In genomic region chr1:35287807-35288640, GRCh38 we compare ENCODE assay signal across 12 cellular contexts. TPM values are rescaled to one million over a fixed set of nuclear protein-coding genes. Genes with fewer than 3 reads are reported as not detected.
DNase-seq lines count a peak whose midpoint lies in the region; ATAC-seq and TF ChIP-seq lines count a peak whose summit lies in the region.
"Had no signal": no experiment of that assay in that cellular context is flagged by ENCODE, and none has a peak within 500 bp of the region (broad histone marks: within the 10 kb centered on the region; RNA-seq: fewer than 3 reads in every experiment).

No MANE protein-coding gene starts in this region.

- H3K36me3 Mint-ChIP-seq in activated naive CD8-positive, alpha-beta T cell = peaks cover 12% of the 10 kb centered on the region
- H3K36me3 Mint-ChIP-seq in activated naive CD8-positive, alpha-beta T cell treated with anti-CD3 and anti-CD28 coated beads, Interleukin-2, amount 50 U/mL, for 24 hours (ENCODE audit: low read depth) = peaks cover 21% of the 10 kb centered on the region
- peaks cover 12% of the 10 kb centered on the region for H3K36me3 Mint-ChIP-seq in activated T-helper 2 cell treated with anti-CD3 and anti-CD28 coated beads, Interferon-gamma antibody, Interleukin-2, Interleukin-4, amounts not matched to agents 10 μg/mL and 5 μg/mL and 100 μg/mL, durations not matched to agents 14 hours and 24 hours and 36 hours (ENCODE audit: low read depth)

- TF ChIP-seq POLR2A in suprapubic skin (IDR thresholded peaks at IDR 0.05) = no peak

- H3K4me1 Mint-ChIP-seq in activated naive CD8-positive, alpha-beta T cell (ENCODE audit: low read depth) = peaks cover 48% of the 10 kb centered on the region
- peaks cover 30% of the 10 kb centered on the region for H3K4me1 Mint-ChIP-seq in activated naive CD8-positive, alpha-beta T cell treated with anti-CD3 and anti-CD28 coated beads, Interleukin-2, amount 50 U/mL, for 24 hours
- H3K4me1 Mint-ChIP-seq in activated T-helper 2 cell treated with anti-CD3 and anti-CD28 coated beads, Interferon-gamma antibody, Interleukin-2, Interleukin-4, amounts not matched to agents 10 μg/mL and 5 μg/mL and 100 μg/mL, durations not matched to agents 14 hours and 24 hours and 36 hours (ENCODE audit: low read depth) = peaks cover 30% of the 10 kb centered on the region

- no peak for TF ChIP-seq EP300 in suprapubic skin (IDR thresholded peaks at IDR 0.05)

- H3K27me3 Mint-ChIP-seq in activated naive CD8-positive, alpha-beta T cell = no peaks in the 10 kb centered on the region
- H3K27me3 Mint-ChIP-seq in activated naive CD8-positive, alpha-beta T cell treated with anti-CD3 and anti-CD28 coated beads, Interleukin-2, amount 50 U/mL, for 24 hours = no peaks in the 10 kb centered on the region
- no peaks in the 10 kb centered on the region for H3K27me3 Mint-ChIP-seq in activated T-helper 2 cell treated with anti-CD3 and anti-CD28 coated beads, Interferon-gamma antibody, Interleukin-2, Interleukin-4, amounts not matched to agents 10 μg/mL and 5 μg/mL and 100 μg/mL, durations not matched to agents 14 hours and 24 hours and 36 hours (ENCODE audit: low read depth)
- H3K27me3 Mint-ChIP-seq: activated naive CD8-positive, alpha-beta T cell treated with anti-CD3 and anti-CD28 coated beads for 36 hours had no signal

- H3K27ac Mint-ChIP-seq in activated naive CD8-positive, alpha-beta T cell = peak overlapping the region; percentile 36
- H3K27ac Mint-ChIP-seq in activated naive CD8-positive, alpha-beta T cell treated with anti-CD3 and anti-CD28 coated beads, Interleukin-2, amount 50 U/mL, for 24 hours = no peak overlapping the region
- H3K27ac Mint-ChIP-seq in activated T-helper 2 cell treated with anti-CD3 and anti-CD28 coated beads, Interferon-gamma antibody, Interleukin-2, Interleukin-4, amounts not matched to agents 10 μg/mL and 5 μg/mL and 100 μg/mL, durations not matched to agents 14 hours and 24 hours and 36 hours = peak overlapping the region; percentile 39
- H3K27ac Mint-ChIP-seq: activated naive CD8-positive, alpha-beta T cell treated with anti-CD3 and anti-CD28 coated beads for 36 hours had no signal

- no peak for TF ChIP-seq CTCF in foreskin fibroblast (IDR thresholded peaks at IDR 0.05; ENCODE audit: low read depth, low read length)
- no peak for TF ChIP-seq CTCF in suprapubic skin (IDR thresholded peaks at IDR 0.05)

- H3K4me3 Mint-ChIP-seq in activated naive CD8-positive, alpha-beta T cell = peak overlapping the region; percentile 60
- no peak overlapping the region for H3K4me3 Mint-ChIP-seq in activated naive CD8-positive, alpha-beta T cell treated with anti-CD3 and anti-CD28 coated beads, Interleukin-2, amount 50 U/mL, for 24 hours
- H3K4me3 Mint-ChIP-seq in activated T-helper 2 cell treated with anti-CD3 and anti-CD28 coated beads, Interferon-gamma antibody, Interleukin-2, Interleukin-4, amounts not matched to agents 10 μg/mL and 5 μg/mL and 100 μg/mL, durations not matched to agents 14 hours and 24 hours and 36 hours (ENCODE audit: low read depth) = no peak overlapping the region
- H3K4me3 Mint-ChIP-seq: activated naive CD8-positive, alpha-beta T cell treated with anti-CD3 and anti-CD28 coated beads for 36 hours had no signal

- no peaks in the 10 kb centered on the region for H3K9me3 ChIP-seq in suprapubic skin

- H3K4me3 ChIP-seq in foreskin fibroblast (ENCODE audit: low read depth in 1 of 2, low read length in 2 of 2) (peak overlapping the region in 1 of 2 donors; percentile 30), suprapubic skin (no peak overlapping the region)
- H3K4me3 ChIP-seq: spleen had no signal

- WGBS in suprapubic skin = 77% methylated on average over 9 of the region's 9 CpGs

- intact Hi-C loops in activated T-helper 2 cell treated with anti-CD3 and anti-CD28 coated beads, Interferon-gamma antibody, Interleukin-2, Interleukin-4, amounts not matched to agents 10 μg/mL and 5 μg/mL and 100 μg/mL, durations not matched to agents 14 hours and 24 hours and 36 hours (cut with micrococcal nuclease) = no loop called here
- intact Hi-C loops in head of caudate nucleus (cut with DNase I) = no loop called here

- no peaks in the 10 kb centered on the region for H3K9me3 Mint-ChIP-seq in activated naive CD8-positive, alpha-beta T cell (ENCODE audit: low read depth)
- peaks cover 3% of the 10 kb centered on the region for H3K9me3 Mint-ChIP-seq in activated naive CD8-positive, alpha-beta T cell treated with anti-CD3 and anti-CD28 coated beads, Interleukin-2, amount 50 U/mL, for 24 hours
- no peaks in the 10 kb centered on the region for H3K9me3 Mint-ChIP-seq in activated T-helper 2 cell treated with anti-CD3 and anti-CD28 coated beads, Interferon-gamma antibody, Interleukin-2, Interleukin-4, amounts not matched to agents 10 μg/mL and 5 μg/mL and 100 μg/mL, durations not matched to agents 14 hours and 24 hours and 36 hours

- no peaks in the 10 kb centered on the region for H3K27me3 ChIP-seq in suprapubic skin
- H3K27me3 ChIP-seq: spleen had no signal

- no peak for ATAC-seq in activated naive CD8-positive, alpha-beta T cell treated with anti-CD3 and anti-CD28 coated beads, Interleukin-2, amount 50 U/mL, for 24 hours
- no peak for ATAC-seq in GM19467 (IDR thresholded peaks at IDR 0.05; ENCODE audit: unreplicated experiment)

- DNase-seq in activated naive CD8-positive, alpha-beta T cell treated with anti-CD3 and anti-CD28 coated beads, Interleukin-2, amount 50 U/mL, for 24 hours = no peak
- no peak for DNase-seq in activated T-helper 2 cell treated with anti-CD3 and anti-CD28 coated beads, Interferon-gamma antibody, Interleukin-2, Interleukin-4, amounts not matched to agents 10 μg/mL and 5 μg/mL and 100 μg/mL, durations not matched to agents 14 hours and 24 hours and 36 hours (ENCODE audit: low spot score)
- DNase-seq in foreskin fibroblast = peak; percentile 72 to 75
- no peak for DNase-seq in suprapubic skin (ENCODE audit: low spot score in 2 of 2)
- no peak for DNase-seq in T-helper 9 cell
- DNase-seq in head of caudate nucleus = no peak
- DNase-seq: activated CD4-positive, CD25-positive, alpha-beta regulatory T cell; activated naive CD8-positive, alpha-beta T cell treated with anti-CD3 and anti-CD28 coated beads for 36 hours; mesendoderm; spleen had no signal

- peaks cover 2% of the 10 kb centered on the region for H3K36me3 ChIP-seq in suprapubic skin

- H3K4me1 ChIP-seq in suprapubic skin = peaks cover 16% of the 10 kb centered on the region

- peak overlapping the region; percentile 1 for H3K27ac ChIP-seq in suprapubic skin
- H3K27ac ChIP-seq: spleen had no signal

RNA-seq across cellular contexts. Expression of gene ZMYM4, which starts 19.5 kb away (rescaled TPM):
- total RNA-seq in activated T-helper 2 cell treated with anti-CD3 and anti-CD28 coated beads, Interferon-gamma antibody, Interleukin-2, Interleukin-4, amounts not matched to agents 10 μg/mL and 5 μg/mL and 100 μg/mL, durations not matched to agents 14 hours and 24 hours and 36 hours = 31.9 and 35.1 TPM in 2 replicates
- total RNA-seq in suprapubic skin = 10 to 100 TPM; 16.9 to 43.0 (median 19.6) TPM

Comparison
In these comparisons a context has a peak if more than half of its experiments do, and no peak if none do; other contexts are left out.
1. DNase-seq: peak in foreskin fibroblast (2 of 2); none in activated naive CD8-positive, alpha-beta T cell treated with anti-CD3 and anti-CD28 coated beads, Interleukin-2, amount 50 U/mL, for 24 hours (single experiment), activated T-helper 2 cell treated with anti-CD3 and anti-CD28 coated beads, Interferon-gamma antibody, Interleukin-2, Interleukin-4, amounts not matched to agents 10 μg/mL and 5 μg/mL and 100 μg/mL, durations not matched to agents 14 hours and 24 hours and 36 hours (single experiment), suprapubic skin (0 of 2), T-helper 9 cell (single experiment) and head of caudate nucleus (0 of 42).